Comparison of ENCODE assay signal across 1 cellular context in genomic region chr15:52556524-52556923, GRCh38.
TF ChIP-seq lines count a peak whose summit lies in the region.

No MANE protein-coding gene starts in this region.

TF ChIP-seq in GM12878, 131 proteins besides CTCF, POLR2A, EP300 and RAD21:
- TF ChIP-seq NKRF (conservative IDR thresholded peaks at IDR 0.05) = no peak
- TF ChIP-seq USF2 (IDR thresholded peaks at IDR 0.05; ENCODE audit: borderline replicate concordance, low read depth, low read length) = no peak
- no peak for TF ChIP-seq CBX3 (IDR thresholded peaks at IDR 0.05; ENCODE audit: borderline replicate concordance, low read depth)
- no peak for TF ChIP-seq ZBTB33 (IDR thresholded peaks at IDR 0.05)
- no peak for TF ChIP-seq ZNF592 (IDR thresholded peaks at IDR 0.05)
- TF ChIP-seq JUND (IDR thresholded peaks at IDR 0.05; ENCODE audit: low read depth, low read length) = no peak
- TF ChIP-seq ATF3 (IDR thresholded peaks at IDR 0.05; ENCODE audit: borderline replicate concordance, extremely low read depth, low read depth, low read length) = no peak
- TF ChIP-seq EGR1 (IDR thresholded peaks at IDR 0.05; ENCODE audit: borderline replicate concordance in 1 of 2, low read depth in 2 of 2, low read length in 2 of 2) = no peak
- no peak for TF ChIP-seq NFXL1 (IDR thresholded peaks at IDR 0.05; ENCODE audit: borderline replicate concordance)
- no peak for TF ChIP-seq ZBED1 (IDR thresholded peaks at IDR 0.05; ENCODE audit: borderline replicate concordance)
- no peak for TF ChIP-seq SPI1 (IDR thresholded peaks at IDR 0.05; ENCODE audit: borderline replicate concordance, insufficient read depth, low read depth, low read length)
- TF ChIP-seq ZBTB4 (CRISPR knock-in tag; IDR thresholded peaks at IDR 0.05) = no peak
- no peak for TF ChIP-seq MTA2 (IDR thresholded peaks at IDR 0.05; ENCODE audit: low read depth)
- no peak for TF ChIP-seq STAT3 (IDR thresholded peaks at IDR 0.05; ENCODE audit: low read depth, low read length)
- TF ChIP-seq MXI1 (IDR thresholded peaks at IDR 0.05; ENCODE audit: low read depth, low read length) = no peak
- no peak for TF ChIP-seq TARDBP (IDR thresholded peaks at IDR 0.05; ENCODE audit: borderline replicate concordance)
